9 cellular contexts compared by ENCODE assay signal in the genomic region with DNA sequence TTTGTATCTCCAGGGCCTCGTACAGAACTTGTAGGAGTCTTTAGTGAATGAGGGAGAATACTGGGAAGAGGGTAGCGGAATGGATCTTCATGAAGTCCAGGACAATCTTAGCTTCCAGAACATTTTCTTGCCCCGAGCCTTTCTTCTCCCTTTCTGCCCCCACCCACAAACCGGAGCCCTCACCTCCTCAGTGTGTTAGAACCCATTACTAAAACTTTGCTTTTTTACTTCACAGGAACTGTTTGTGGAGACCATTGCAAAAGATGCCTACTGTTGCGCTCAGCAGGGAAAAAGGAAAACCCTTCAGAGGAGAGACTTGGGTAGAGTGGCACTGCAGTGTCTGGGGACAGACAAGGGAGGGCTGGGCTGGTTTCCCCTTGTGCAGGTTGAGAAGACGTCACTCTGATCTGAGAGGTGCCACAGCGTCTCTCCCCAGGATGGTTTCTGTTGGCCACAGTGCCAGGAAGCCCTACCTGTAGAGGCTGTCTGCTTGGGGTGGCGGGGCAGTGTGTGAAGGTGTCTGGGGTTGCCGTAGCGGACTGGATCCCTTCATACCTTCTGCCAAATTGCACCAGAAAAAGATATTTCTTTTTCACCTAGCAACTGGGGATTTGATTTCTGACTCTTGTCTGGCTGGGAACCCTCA. TPM values are rescaled to one million over a fixed set of nuclear protein-coding genes. Genes with fewer than 3 reads are reported as not detected.
DNase-seq lines count a peak whose midpoint lies in the region; ATAC-seq, FAIRE-seq and TF ChIP-seq lines count a peak whose summit lies in the region.
"Had no signal": no experiment of that assay in that cellular context is flagged by ENCODE, and none has a peak within 500 bp of the region (broad histone marks: within the 10 kb centered on the region; RNA-seq: fewer than 3 reads in every experiment).

No MANE protein-coding gene starts in this region.

- peak overlapping the region; percentile 83 to 96 (median 93) for H3K27ac ChIP-seq in spleen

- peaks cover 0 to 7% (median 0%) of the 10 kb centered on the region in 8 donors for H3K9me3 ChIP-seq in spleen

- H3K4me1 Mint-ChIP-seq in WTC11 = peaks cover 6% of the 10 kb centered on the region

- TF ChIP-seq CTCF in WTC11 (IDR thresholded peaks at IDR 0.05) (no peak), foreskin fibroblast (IDR thresholded peaks at IDR 0.05; ENCODE audit: low read depth, low read length) (no peak), spleen (IDR thresholded peaks at IDR 0.05 in 8 of 11, conservative IDR thresholded peaks at IDR 0.05 in 3 of 11) (no peak)

- H3K4me1 ChIP-seq in spleen = peaks cover 5 to 46% (median 25%) of the 10 kb centered on the region in 6 donors

- H3K27ac Mint-ChIP-seq in WTC11 = no peak overlapping the region

- H3K9me3 Mint-ChIP-seq in WTC11 = peaks cover 4% of the 10 kb centered on the region

- no peaks in the 10 kb centered on the region for H3K27me3 ChIP-seq in spleen (replicated peaks in 1 of 7)

- ATAC-seq in WTC11 (no peak), GM19452 (IDR thresholded peaks at IDR 0.05; ENCODE audit: unreplicated experiment) (no peak)

- peaks cover 0 to 38% (median 0%) of the 10 kb centered on the region in 6 donors for H3K36me3 ChIP-seq in spleen

- intact Hi-C loops in spleen (cut with DNase I; ENCODE audit: low total_unique reads) = no loop called here

- no peak for FAIRE-seq in H54 (lab: Jason Lieb, UNC)
- FAIRE-seq: A204.1 had no signal

- WGBS in spleen, 5 donors = 77 to 90% (median 80%) methylated on average over 10 of the region's 10 CpGs

- POLR2A ChIA-PET in WTC11 (lab: Charles Lee) = no interaction called here

- peak overlapping the region; percentile 59 to 73 for H3K4me3 ChIP-seq in foreskin fibroblast (ENCODE audit: low read depth in 1 of 2, low read length in 2 of 2)
- H3K4me3 ChIP-seq in spleen = peak overlapping the region; percentile 30 to 82 (median 63)

- H3K27me3 Mint-ChIP-seq in WTC11 (ENCODE audit: low read depth) = peaks cover 36% of the 10 kb centered on the region

- H3K36me3 Mint-ChIP-seq in WTC11 = peaks cover 17% of the 10 kb centered on the region

- CTCF ChIA-PET in WTC11 (lab: Charles Lee) = no interaction called here

- DNase-seq in DMS53 (lab: John Stamatoyannopoulos, UW) (peak; percentile 29), DMS53 treated with DMSO at 0.1 percent for 48 hours (lab: John Stamatoyannopoulos, UW; ENCODE audit: unreplicated experiment) (no peak), WTC11 (ENCODE audit: low spot score) (no peak), foreskin fibroblast (no peak), spleen (peak; percentile 80), NCI-H774 (lab: John Stamatoyannopoulos, UW) (no peak), H54 (ENCODE audit: insufficient read length, low spot score) (no peak)

- TF ChIP-seq POLR2A in spleen (IDR thresholded peaks at IDR 0.05) (no peak), H54 (IDR thresholded peaks at IDR 0.05; ENCODE audit: low read depth, low read length) (no peak)

- H3K4me3 Mint-ChIP-seq in WTC11 = peak overlapping the region; percentile 61

TF ChIP-seq in WTC11, 78 proteins besides CTCF, POLR2A, EP300 and RAD21:
- no peak for TF ChIP-seq NR3C1 (CRISPR knock-in tag; conservative IDR thresholded peaks at IDR 0.05; ENCODE audit: low read depth)
- TF ChIP-seq, protein P1, sequence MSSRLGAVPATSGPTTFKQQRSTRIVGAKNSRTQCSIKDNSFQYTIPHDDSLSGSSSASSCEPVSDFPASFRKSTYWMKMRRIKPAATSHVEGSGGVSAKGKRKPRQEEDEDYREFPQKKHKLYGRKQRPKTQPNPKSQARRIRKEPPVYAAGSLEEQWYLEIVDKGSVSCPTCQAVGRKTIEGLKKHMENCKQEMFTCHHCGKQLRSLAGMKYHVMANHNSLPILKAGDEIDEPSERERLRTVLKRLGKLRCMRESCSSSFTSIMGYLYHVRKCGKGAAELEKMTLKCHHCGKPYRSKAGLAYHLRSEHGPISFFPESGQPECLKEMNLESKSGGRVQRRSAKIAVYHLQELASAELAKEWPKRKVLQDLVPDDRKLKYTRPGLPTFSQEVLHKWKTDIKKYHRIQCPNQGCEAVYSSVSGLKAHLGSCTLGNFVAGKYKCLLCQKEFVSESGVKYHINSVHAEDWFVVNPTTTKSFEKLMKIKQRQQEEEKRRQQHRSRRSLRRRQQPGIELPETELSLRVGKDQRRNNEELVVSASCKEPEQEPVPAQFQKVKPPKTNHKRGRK (CRISPR knock-in tag; IDR thresholded peaks at IDR 0.05; ENCODE audit: borderline replicate concordance) = 0 out of 2 replicates have a peak, but pooled peaks have one; percentile 62
- TF ChIP-seq, protein P2, sequence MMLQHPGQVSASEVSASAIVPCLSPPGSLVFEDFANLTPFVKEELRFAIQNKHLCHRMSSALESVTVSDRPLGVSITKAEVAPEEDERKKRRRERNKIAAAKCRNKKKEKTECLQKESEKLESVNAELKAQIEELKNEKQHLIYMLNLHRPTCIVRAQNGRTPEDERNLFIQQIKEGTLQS (CRISPR knock-in tag; conservative IDR thresholded peaks at IDR 0.05) = 0 out of 2 replicates have a peak, but pooled peaks have one; percentile 41
- TF ChIP-seq MYBL2 (CRISPR knock-in tag; IDR thresholded peaks at IDR 0.05) = no peak

RNA-seq across cellular contexts. Expression of a gene that starts 0.8 kb away (rescaled TPM):
- total RNA-seq in WTC11 (2021) (31.5 to 36.4 TPM (median 35.2 TPM) in 3 replicates), spleen (10 to 100 TPM; 22.8 to 52.4 (median 39.0) TPM)
- polyA plus RNA-seq in spleen = 10 to 100 TPM; 74.6 to 96.9 (median 90.0) TPM

Comparison
In these comparisons a context has a peak if more than half of its experiments do, and no peak if none do; other contexts are left out.
1. DNase-seq: peak in DMS53 (single experiment) and spleen (single experiment); none in DMS53 treated with DMSO at 0.1 percent for 48 hours (single experiment), WTC11 (single experiment), foreskin fibroblast (0 of 2), NCI-H774 (single experiment) and H54 (single experiment).